Comparison of ENCODE assay signal across 11 cellular contexts in the genomic region with DNA sequence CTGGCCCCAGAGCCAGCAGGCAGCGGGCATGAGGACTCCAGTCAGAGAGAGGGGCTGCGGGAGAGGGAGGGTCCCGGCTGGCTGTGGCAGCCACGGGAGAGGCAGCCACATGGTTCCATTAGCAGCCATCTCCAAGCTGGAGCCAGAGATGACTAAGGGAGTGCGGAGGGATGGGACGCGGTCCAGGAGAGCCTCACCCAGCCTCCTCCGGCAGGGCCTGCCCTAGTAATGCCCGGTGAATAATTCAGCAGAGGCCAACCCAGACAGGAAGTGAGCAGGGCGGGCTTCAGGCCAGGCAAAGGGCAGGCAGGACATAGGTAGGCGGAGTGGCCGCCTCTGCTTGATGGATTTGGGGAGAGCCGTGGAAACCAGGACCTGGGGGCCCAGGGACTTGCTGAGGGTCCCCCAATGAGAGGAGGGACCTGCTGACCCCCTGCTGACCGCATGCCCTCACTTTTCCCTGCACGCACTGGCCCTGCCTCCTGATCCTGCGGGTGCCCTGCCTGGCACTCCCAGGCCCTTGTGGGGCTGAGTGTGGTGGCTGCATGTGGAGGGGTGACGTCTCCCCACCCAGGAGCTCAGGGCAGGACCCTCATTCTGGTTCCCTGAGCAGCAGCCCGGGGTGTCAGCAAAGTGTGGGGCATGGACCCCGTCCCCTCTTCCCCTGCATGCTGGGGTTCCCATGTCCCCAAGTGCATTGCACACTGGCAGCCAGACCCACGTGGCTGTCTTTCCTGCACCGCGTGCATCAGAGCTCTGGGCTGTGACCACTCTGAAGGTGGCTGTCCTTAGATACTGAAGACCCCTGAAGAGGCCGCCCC. TPM values are rescaled to one million over a fixed set of nuclear protein-coding genes. Genes with fewer than 3 reads are reported as not detected.
A peak's percentile ranks its signal among the peaks of the same experiment; 100 is the strongest.
DNase-seq lines count a peak whose midpoint lies in the region; ATAC-seq, FAIRE-seq and TF ChIP-seq lines count a peak whose summit lies in the region.
"Had no signal": no experiment of that assay in that cellular context is flagged by ENCODE, and none has a peak within 500 bp of the region (broad histone marks: within the 10 kb centered on the region; RNA-seq: fewer than 3 reads in every experiment).

No MANE protein-coding gene starts in this region.

- H3K9ac ChIP-seq in kidney (ENCODE audit: low read length in 2 of 2) (no peak overlapping the region), colonic mucosa (ENCODE audit: low read depth in 2 of 2, low read length in 2 of 2) (no peak overlapping the region)

- H3K27ac ChIP-seq in A549 (peak overlapping the region in 1 of 2 experiments; percentile 71; a peak in 3 of 6 replicates), kidney (ENCODE audit: low read depth in 2 of 2, low read length in 2 of 2) (no peak overlapping the region), esophagus muscularis mucosa (replicated peaks in 1 of 4) (no peak overlapping the region), colonic mucosa (no peak overlapping the region)
- H3K27ac ChIP-seq: SJCRH30 had no signal

- no peak for TF ChIP-seq RAD21 in A549 (conservative IDR thresholded peaks at IDR 0.05 in 1 of 2, IDR thresholded peaks at IDR 0.05 in 1 of 2)

- FAIRE-seq in A549 (lab: Jason Lieb, UNC) (no peak), kidney (lab: Jason Lieb, UNC) (no peak)

- H3K4me1 ChIP-seq in A549 (peaks cover 13% of the 10 kb centered on the region), kidney (ENCODE audit: control insufficient read depth in 1 of 2, insufficient read depth in 1 of 2, low read depth in 1 of 2, low read length in 2 of 2) (peaks cover 0 to 4% of the 10 kb centered on the region in 2 donors), esophagus muscularis mucosa (peaks cover 0 to 17% (median 9%) of the 10 kb centered on the region in 4 donors), colonic mucosa (no peaks in the 10 kb centered on the region)
- H3K4me1 ChIP-seq: SJCRH30 had no signal

- TF ChIP-seq POLR2A in A549 (IDR thresholded peaks at IDR 0.05; ENCODE audit: low read length) (no peak), esophagus muscularis mucosa (IDR thresholded peaks at IDR 0.05; ENCODE audit: low read depth) (no peak)

- no peaks in the 10 kb centered on the region for H3K36me3 ChIP-seq in kidney (ENCODE audit: control insufficient read depth in 1 of 2, insufficient read depth in 2 of 2, low read length in 2 of 2)
- H3K36me3 ChIP-seq in esophagus muscularis mucosa = no peaks in the 10 kb centered on the region
- no peaks in the 10 kb centered on the region for H3K36me3 ChIP-seq in colonic mucosa
- H3K36me3 ChIP-seq: SJCRH30 had no signal

- TF ChIP-seq EP300 in A549 (IDR thresholded peaks at IDR 0.05) (no peak), esophagus muscularis mucosa (IDR thresholded peaks at IDR 0.05) (no peak)

- in situ Hi-C loops in astrocyte of the spinal cord (cut with HindIII; ENCODE audit: low sequenced_read_pairs) = no loop called here

- H3K27me3 ChIP-seq in esophagus muscularis mucosa (peaks cover 0 to 100% (median 19%) of the 10 kb centered on the region in 4 donors), colonic mucosa (no peaks in the 10 kb centered on the region)

- ATAC-seq in A549 (peak; percentile 67 to 85; a peak in 5 of 6 replicates), HG03095 (IDR thresholded peaks at IDR 0.05; ENCODE audit: unreplicated experiment) (no peak)

- H3K9me3 ChIP-seq in A549 (no peaks in the 10 kb centered on the region), kidney (ENCODE audit: control insufficient read depth in 1 of 2, low read length in 2 of 2) (no peaks in the 10 kb centered on the region), esophagus muscularis mucosa (no peaks in the 10 kb centered on the region), colonic mucosa (no peaks in the 10 kb centered on the region)
- H3K9me3 ChIP-seq: SJCRH30 had no signal

- WGBS in A549 (ENCODE audit: missing lambda C conversion rate) = 55% methylated on average over 18 of the region's 23 CpGs
- 69% methylated on average over 18 of the region's 23 CpGs for WGBS in esophagus muscularis mucosa

- intact Hi-C loops in kidney (cut with DNase I) (no loop called here), esophagus muscularis mucosa (cut with DNase I) (no loop called here), colonic mucosa (cut with DNase I) (no loop called here)

- peak; percentile 47 to 50 for DNase-seq in A549 (ENCODE audit: low read depth in 1 of 2, low spot score in 1 of 2)
- peak; percentile 85 for DNase-seq in HT-29 (ENCODE audit: low spot score)
- DNase-seq in astrocyte of the spinal cord (ENCODE audit: low read depth, low spot score) = peak; percentile 59
- DNase-seq in kidney = peak; percentile 90
- no peak for DNase-seq in esophagus muscularis mucosa (ENCODE audit: extremely low spot score)
- no peak for DNase-seq in NCI-H1092 treated with DMSO at 0.1 percent for 48 hours (lab: John Stamatoyannopoulos, UW)
- no peak for DNase-seq in colonic mucosa
- DNase-seq: activated CD4-positive, alpha-beta T cell treated with anti-CD3 and anti-CD28 coated beads for 4 hours; activated naive CD4-positive, alpha-beta T cell treated with anti-CD3 and anti-CD28 coated beads, Interleukin-2, amount 10 ng/mL, durations not matched to agents 7 days and 5 days; SJCRH30 had no signal

- TF ChIP-seq CTCF in A549 (IDR thresholded peaks at IDR 0.05) = no peak
- no peak for TF ChIP-seq CTCF in astrocyte of the spinal cord (IDR thresholded peaks at IDR 0.05; ENCODE audit: low read depth, low read length)
- no peak for TF ChIP-seq CTCF in kidney (IDR thresholded peaks at IDR 0.05; ENCODE audit: borderline replicate concordance, extremely low read depth, insufficient read depth)
- TF ChIP-seq CTCF in esophagus muscularis mucosa (IDR thresholded peaks at IDR 0.05) = no peak
- TF ChIP-seq CTCF in colonic mucosa (IDR thresholded peaks at IDR 0.05) = no peak

- CTCF ChIA-PET in A549 (lab: Yijun Ruan, JAX) = interaction anchor here (0.8 to 4.9 kb wide), 5 partner anchors 10 to 181 kb away, joined by 3 to 25 read pairs (median 6); no protein-coding TSS in a partner anchor

- H3K4me2 ChIP-seq in A549 = peak overlapping the region; percentile 16; the same call in 1 of the 3 replicates

- POLR2A ChIA-PET in A549 (lab: Yijun Ruan, JAX) = no interaction called here

- H3K4me3 ChIP-seq in A549 (no peak overlapping the region), astrocyte of the spinal cord (ENCODE audit: low read depth, low read length) (no peak overlapping the region), kidney (ENCODE audit: low read length in 2 of 2) (no peak overlapping the region), esophagus muscularis mucosa (no peak overlapping the region), colonic mucosa (no peak overlapping the region)
- H3K4me3 ChIP-seq: SJCRH30 had no signal

TF ChIP-seq in A549, 52 proteins besides CTCF, POLR2A, EP300 and RAD21:
- no peak for TF ChIP-seq CEBPB (IDR thresholded peaks at IDR 0.05)
- TF ChIP-seq FOSB (CRISPR knock-in tag; IDR thresholded peaks at IDR 0.05) = no peak

RNA-seq across cellular contexts. Expression of gene SLCO4A1, which starts 51.8 kb away (rescaled TPM):
- polyA plus RNA-seq in A549 (2011; rRNA removed) = 1.3 and 2.1 TPM in 2 replicates
- 4.0 and 5.5 TPM in 2 replicates for polyA plus RNA-seq in A549 (2012; cell fraction: cytosol; rRNA removed)
- polyA plus RNA-seq in A549 (2012; cell fraction: nucleus; rRNA removed) = 14.5 and 19.7 TPM in 2 replicates
- polyA plus RNA-seq in A549 (2017; fragmentation: RNase III; extraction: RNeasy Plus Mini Kit Qiagen cat#74134 plus additional on column Dnase treatment) = 8.1 to 11.2 TPM (median 9.9 TPM) in 3 replicates
- polyA minus RNA-seq in A549 (2011; rRNA and poly(A)+ RNA removed) = 2.5 and 3.5 TPM in 2 replicates
- 78.8 and 83.4 TPM in 2 replicates for total RNA-seq in HT-29 (2014; rRNA removed; shearing (Covaris generic))
- total RNA-seq in kidney = 80.3 TPM
- polyA plus RNA-seq in kidney (ENCODE audit: insufficient read depth, low read depth, low replicate concordance) = 12.4 TPM
- total RNA-seq in esophagus muscularis mucosa = 10 to 100 TPM in 3 of 4 donors, 1 to 10 TPM in 1; 10.0 to 42.4 (median 30.1) TPM
- 10 to 100 TPM; 39.7 to 42.9 TPM for total RNA-seq in colonic mucosa

Comparison
In these comparisons a context has a peak if more than half of its experiments do, and no peak if none do; other contexts are left out.
1. DNase-seq: peak in A549 (2 of 2), HT-29 (single experiment), astrocyte of the spinal cord (single experiment) and kidney (single experiment); none in esophagus muscularis mucosa (single experiment), NCI-H1092 treated with DMSO at 0.1 percent for 48 hours (single experiment) and colonic mucosa (single experiment).